ENCODE assay signal across 12 cellular contexts in genomic region chr2:239548491-239548890, GRCh38.
DNase-seq lines count a peak whose midpoint lies in the region; ATAC-seq and TF ChIP-seq lines count a peak whose summit lies in the region.
"Had no signal": no experiment of that assay in that cellular context is flagged by ENCODE, and none has a peak within 500 bp of the region (broad histone marks: within the 10 kb centered on the region; RNA-seq: fewer than 3 reads in every experiment).

No MANE protein-coding gene starts in this region.

- DNase-seq in activated CD4-positive, CD25-positive, alpha-beta regulatory T cell treated with anti-CD3 and anti-CD28 coated beads, Interleukin-2, amount 50 U/mL, for 72 hours, result peak; percentile 59
- DNase-seq in activated T-helper 1 cell treated with anti-CD3 and anti-CD28 coated beads, Interleukin-12 subunit alpha, Interleukin-12 subunit beta, Interleukin-2, Interleukin-4 antibody, amounts not matched to agents 30 ng/mL and 10 ng/mL and 1 ng/mL, durations not matched to agents 14 hours and 24 hours and 36 hours (ENCODE audit: low spot score), result peak; percentile 29
- DNase-seq in nephron progenitor cell (peak; percentile 20), GM20000 (ENCODE audit: low spot score) (no peak)
- peak; percentile 10 to 12 for DNase-seq in stimulated activated CD8-positive, alpha-beta memory T cell treated with anti-CD3 and anti-CD28 coated beads, Interleukin-7, amount 100 ng/mL, for 1 hour (ENCODE audit: low read depth in 2 of 2)
- DNase-seq: dermis blood vessel endothelial cell, small intestine, WERI-Rb-1 had no signal

- TF ChIP-seq CTCF in nephron progenitor cell (IDR thresholded peaks at IDR 0.05), result no peak
- no peak for TF ChIP-seq CTCF in GM20000 (IDR thresholded peaks at IDR 0.05; ENCODE audit: extremely low read depth, missing control alignments)

- ATAC-seq in GM18867 (IDR thresholded peaks at IDR 0.05; ENCODE audit: unreplicated experiment) (no peak), GM18861 (IDR thresholded peaks at IDR 0.05; ENCODE audit: unreplicated experiment) (no peak), GM21360 (IDR thresholded peaks at IDR 0.05; ENCODE audit: unreplicated experiment) (no peak)
- ATAC-seq: GM23338 had no signal

- peaks cover 32% of the 10 kb centered on the region for H3K27me3 Mint-ChIP-seq in activated T-helper 1 cell treated with anti-CD3 and anti-CD28 coated beads, Interleukin-12 subunit alpha, Interleukin-12 subunit beta, Interleukin-2, Interleukin-4 antibody, amounts not matched to agents 30 ng/mL and 10 ng/mL and 1 ng/mL, durations not matched to agents 14 hours and 24 hours and 36 hours (ENCODE audit: insufficient read depth)
- peaks cover 10% of the 10 kb centered on the region for H3K27me3 Mint-ChIP-seq in nephron progenitor cell (ENCODE audit: low read depth, poor library complexity)

- H3K4me3 Mint-ChIP-seq in activated T-helper 1 cell treated with anti-CD3 and anti-CD28 coated beads, Interleukin-12 subunit alpha, Interleukin-12 subunit beta, Interleukin-2, Interleukin-4 antibody, amounts not matched to agents 30 ng/mL and 10 ng/mL and 1 ng/mL, durations not matched to agents 14 hours and 24 hours and 36 hours, result no peak overlapping the region
- H3K4me3 Mint-ChIP-seq in nephron progenitor cell, result no peak overlapping the region
- H3K4me3 Mint-ChIP-seq: GM23338 had no signal

- H3K4me1 Mint-ChIP-seq in activated T-helper 1 cell treated with anti-CD3 and anti-CD28 coated beads, Interleukin-12 subunit alpha, Interleukin-12 subunit beta, Interleukin-2, Interleukin-4 antibody, amounts not matched to agents 30 ng/mL and 10 ng/mL and 1 ng/mL, durations not matched to agents 14 hours and 24 hours and 36 hours (ENCODE audit: low read depth), result peaks cover 46% of the 10 kb centered on the region
- H3K4me1 Mint-ChIP-seq in nephron progenitor cell, result peaks cover 33% of the 10 kb centered on the region
- H3K4me1 Mint-ChIP-seq: GM23338 had no signal

- H3K27ac Mint-ChIP-seq in activated T-helper 1 cell treated with anti-CD3 and anti-CD28 coated beads, Interleukin-12 subunit alpha, Interleukin-12 subunit beta, Interleukin-2, Interleukin-4 antibody, amounts not matched to agents 30 ng/mL and 10 ng/mL and 1 ng/mL, durations not matched to agents 14 hours and 24 hours and 36 hours, result peak overlapping the region; percentile 75
- H3K27ac Mint-ChIP-seq in nephron progenitor cell, result no peak overlapping the region
- H3K27ac Mint-ChIP-seq: GM23338 had no signal

- H3K36me3 Mint-ChIP-seq in activated T-helper 1 cell treated with anti-CD3 and anti-CD28 coated beads, Interleukin-12 subunit alpha, Interleukin-12 subunit beta, Interleukin-2, Interleukin-4 antibody, amounts not matched to agents 30 ng/mL and 10 ng/mL and 1 ng/mL, durations not matched to agents 14 hours and 24 hours and 36 hours (ENCODE audit: low read depth), result no peaks in the 10 kb centered on the region
- no peaks in the 10 kb centered on the region for H3K36me3 Mint-ChIP-seq in nephron progenitor cell (ENCODE audit: low read depth)

- intact Hi-C loops in activated T-helper 1 cell treated with anti-CD3 and anti-CD28 coated beads, Interleukin-12 subunit alpha, Interleukin-12 subunit beta, Interleukin-2, Interleukin-4 antibody, amounts not matched to agents 30 ng/mL and 10 ng/mL and 1 ng/mL, durations not matched to agents 14 hours and 24 hours and 36 hours (cut with micrococcal nuclease), result loop anchor here (5.0 to 10.0 kb wide), 3 partner anchors 76 to 261 kb away; partner anchors contain the start of gene HDAC4

- no peaks in the 10 kb centered on the region for H3K9me3 Mint-ChIP-seq in activated T-helper 1 cell treated with anti-CD3 and anti-CD28 coated beads, Interleukin-12 subunit alpha, Interleukin-12 subunit beta, Interleukin-2, Interleukin-4 antibody, amounts not matched to agents 30 ng/mL and 10 ng/mL and 1 ng/mL, durations not matched to agents 14 hours and 24 hours and 36 hours
- H3K9me3 Mint-ChIP-seq in nephron progenitor cell, result no peaks in the 10 kb centered on the region
- H3K9me3 Mint-ChIP-seq: GM23338 had no signal
